9 cellular contexts compared by ENCODE assay signal in the genomic region with DNA sequence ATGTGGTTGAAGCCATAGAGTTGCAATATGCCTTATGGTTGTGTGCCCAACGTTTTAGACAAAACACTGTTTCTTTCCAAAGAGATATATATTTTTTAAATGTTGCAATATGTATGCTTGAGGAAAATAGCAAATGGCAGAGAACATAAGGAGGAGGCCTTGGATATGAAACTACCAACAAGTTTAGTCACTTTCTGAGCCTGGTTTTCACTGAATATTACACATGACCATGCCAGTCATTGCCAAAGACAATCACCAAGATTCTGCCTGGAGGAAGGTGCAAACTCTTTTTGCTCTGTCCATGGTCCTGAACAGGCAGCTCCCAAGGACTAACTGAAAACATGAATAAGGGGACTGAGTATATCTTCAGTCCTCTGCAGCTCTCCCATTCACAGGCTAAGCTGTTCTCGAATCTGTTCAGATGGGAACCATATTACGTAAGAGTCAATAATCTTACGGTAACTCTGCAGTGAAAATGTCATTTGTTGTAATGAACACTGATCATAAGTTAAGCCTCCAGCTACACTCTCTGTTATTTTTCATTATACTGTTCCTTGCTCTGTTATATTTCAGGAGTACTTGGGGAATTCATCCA.
DNase-seq lines count a peak whose midpoint lies in the region; ATAC-seq and TF ChIP-seq lines count a peak whose summit lies in the region.
"Had no signal": no experiment of that assay in that cellular context is flagged by ENCODE, and none has a peak within 500 bp of the region (broad histone marks: within the 10 kb centered on the region; RNA-seq: fewer than 3 reads in every experiment).

No MANE protein-coding gene starts in this region.

- no peak overlapping the region for H3K23ac ChIP-seq in mesenchymal stem cell (ENCODE audit: low read length in 2 of 2)

- no peak overlapping the region for H3K14ac ChIP-seq in mesenchymal stem cell (ENCODE audit: low read length in 2 of 2)

- H2BK120ac ChIP-seq in mesenchymal stem cell (ENCODE audit: low read depth, low read length): no peak overlapping the region

- H2BK5ac ChIP-seq in mesenchymal stem cell (ENCODE audit: low read depth, low read length, poor library complexity, severe bottlenecking): no peak overlapping the region

- H3K4me1 ChIP-seq in mesenchymal stem cell (ENCODE audit: control insufficient read depth, insufficient read depth, low read depth, low read length) (no peaks in the 10 kb centered on the region), upper lobe of left lung (no peaks in the 10 kb centered on the region)

- no peak overlapping the region for H3K4me2 ChIP-seq in mesenchymal stem cell (ENCODE audit: low read length, poor library complexity, severe bottlenecking)

- H3K9me3 ChIP-seq in mesenchymal stem cell (ENCODE audit: control insufficient read depth, low read length): peaks cover 8% of the 10 kb centered on the region
- peaks cover 0 to 6% (median 0%) of the 10 kb centered on the region in 4 donors for H3K9me3 ChIP-seq in upper lobe of left lung

- peak; percentile 42 for DNase-seq in GM10266 (ENCODE audit: extremely low spot score)
- DNase-seq in LoVo (ENCODE audit: low spot score): peak; percentile 7
- DNase-seq in brain microvascular endothelial cell: peak; percentile 23
- DNase-seq in mesenchymal stem cell: peak; percentile 48
- DNase-seq in upper lobe of left lung: no peak
- DNase-seq in NCI-H1417 treated with DMSO at 0.1 percent for 48 hours (lab: John Stamatoyannopoulos, UW): no peak
- DNase-seq: activated CD8-positive, alpha-beta memory T cell treated with anti-CD3 and anti-CD28 coated beads, Interleukin-2, amount 50 U/mL, for 48 hours had no signal

- H3K27ac ChIP-seq in brain microvascular endothelial cell (no peak overlapping the region), mesenchymal stem cell (ENCODE audit: low read length, poor library complexity, severe bottlenecking) (no peak overlapping the region), upper lobe of left lung (no peak overlapping the region)
- H3K27ac ChIP-seq: epithelial cell of prostate had no signal

- TF ChIP-seq CTCF in GM10266 (IDR thresholded peaks at IDR 0.05; ENCODE audit: control insufficient read depth, insufficient read depth, low read depth, missing control alignments): no peak
- TF ChIP-seq CTCF in brain microvascular endothelial cell (IDR thresholded peaks at IDR 0.05; ENCODE audit: low read depth, low read length, missing control alignments): no peak
- TF ChIP-seq CTCF in upper lobe of left lung (IDR thresholded peaks at IDR 0.05): no peak

- ATAC-seq in upper lobe of left lung (ENCODE audit: low FRiP score in 2 of 2) (no peak), GM21367 (IDR thresholded peaks at IDR 0.05; ENCODE audit: unreplicated experiment) (no peak)

- no peaks in the 10 kb centered on the region for H3K27me3 ChIP-seq in brain microvascular endothelial cell (replicated peaks)
- no peaks in the 10 kb centered on the region for H3K27me3 ChIP-seq in mesenchymal stem cell (ENCODE audit: control insufficient read depth in 1 of 2, insufficient read depth in 1 of 2, low read length in 2 of 2)
- H3K27me3 ChIP-seq in upper lobe of left lung: no peaks in the 10 kb centered on the region

- H2BK12ac ChIP-seq in mesenchymal stem cell (ENCODE audit: low read length in 2 of 2): no peak overlapping the region

- no peak overlapping the region for H3K4ac ChIP-seq in mesenchymal stem cell (ENCODE audit: low read depth in 1 of 2, low read length in 2 of 2)

- no peak overlapping the region for H3K9ac ChIP-seq in mesenchymal stem cell (ENCODE audit: low read length)

- in situ Hi-C loops in brain microvascular endothelial cell (cut with HindIII; ENCODE audit: low pct_ligation_motif_present, low sequenced_read_pairs): no loop called here

- no peak overlapping the region for H3K18ac ChIP-seq in mesenchymal stem cell (ENCODE audit: low read depth in 1 of 2, low read length in 2 of 2)

- no peak for TF ChIP-seq POLR2A in upper lobe of left lung (IDR thresholded peaks at IDR 0.05)

- H2AFZ ChIP-seq in mesenchymal stem cell (ENCODE audit: low read depth, low read length): no peak overlapping the region

- H2AK5ac ChIP-seq in mesenchymal stem cell (ENCODE audit: low read length, severe bottlenecking): no peak overlapping the region

- H3K36me3 ChIP-seq in brain microvascular endothelial cell (replicated peaks): no peaks in the 10 kb centered on the region
- H3K36me3 ChIP-seq in mesenchymal stem cell (ENCODE audit: control insufficient read depth in 1 of 2, insufficient read depth in 2 of 2, low read depth in 1 of 2, low read length in 2 of 2): no peaks in the 10 kb centered on the region
- H3K36me3 ChIP-seq in upper lobe of left lung: no peaks in the 10 kb centered on the region

- H3K4me3 ChIP-seq in brain microvascular endothelial cell (ENCODE audit: low read depth, low read length) (no peak overlapping the region), mesenchymal stem cell (ENCODE audit: insufficient read depth in 1 of 2, low read depth in 1 of 2, low read length in 2 of 2) (no peak overlapping the region), upper lobe of left lung (no peak overlapping the region)

- H4K91ac ChIP-seq in mesenchymal stem cell (ENCODE audit: low read length): no peak overlapping the region

- no peak overlapping the region for H2BK15ac ChIP-seq in mesenchymal stem cell (ENCODE audit: low read depth, poor library complexity, severe bottlenecking)

- no CpG with 5 or more reads among the region's 4 CpGs for WGBS in mesenchymal stem cell
- WGBS in upper lobe of left lung, 2 donors: 55 to 77% methylated on average over 4 of the region's 4 CpGs

- peaks cover 9% of the 10 kb centered on the region for H3K79me1 ChIP-seq in mesenchymal stem cell (replicated peaks; ENCODE audit: low read length, poor library complexity, severe bottlenecking)

- TF ChIP-seq EP300 in upper lobe of left lung (IDR thresholded peaks at IDR 0.05): no peak

- H4K8ac ChIP-seq in mesenchymal stem cell (ENCODE audit: low read length): no peak overlapping the region

Comparison
In these comparisons a context has a peak if more than half of its experiments do, and no peak if none do; other contexts are left out.
1. DNase-seq: peak in GM10266 (single experiment), LoVo (single experiment), brain microvascular endothelial cell (single experiment) and mesenchymal stem cell (single experiment); none in upper lobe of left lung (0 of 2) and NCI-H1417 treated with DMSO at 0.1 percent for 48 hours (single experiment).